15 cellular contexts compared by ENCODE assay signal in genomic region chr4:99201687-99202086, GRCh38. TPM values are rescaled to one million over a fixed set of nuclear protein-coding genes. Genes with fewer than 3 reads are reported as not detected.
DNase-seq lines count a peak whose midpoint lies in the region; TF ChIP-seq lines count a peak whose summit lies in the region.
"Had no signal": no experiment of that assay in that cellular context is flagged by ENCODE, and none has a peak within 500 bp of the region (broad histone marks: within the 10 kb centered on the region; RNA-seq: fewer than 3 reads in every experiment).

No MANE protein-coding gene starts in this region.

- DNase-seq in AG09319 (ENCODE audit: extremely low read depth, low read depth) (peak; percentile 39), SK-MEL-5 (ENCODE audit: low read depth, low spot score) (peak; percentile 8), fibroblast of villous mesenchyme (ENCODE audit: low read depth) (peak; percentile 51), osteocyte (ENCODE audit: extremely low spot score, unreplicated experiment) (no peak), GM10248 (ENCODE audit: extremely low spot score) (no peak), NCI-H2081 (lab: John Stamatoyannopoulos, UW) (no peak), NCI-H524 treated with DMSO at 0.1 percent for 48 hours (lab: John Stamatoyannopoulos, UW) (no peak)
- no peak for DNase-seq in activated T-cell treated with anti-CD3 and anti-CD28 coated beads, Interleukin-2, amount 50 U/mL, for 48 hours
- DNase-seq: activated CD8-positive, alpha-beta memory T cell treated with anti-CD3 and anti-CD28 coated beads, Interleukin-2, amount 50 U/mL, for 4 hours; amygdala; RPMI8226 had no signal

- peaks cover 37% of the 10 kb centered on the region for H3K4me1 Mint-ChIP-seq in osteocyte (ENCODE audit: unreplicated experiment)

- in situ Hi-C loops in SK-MEL-5 (cut with HindIII; ENCODE audit: low pct_unique_long_range_greater_than_20kb, low sequenced_read_pairs) = no loop called here

- H3K9me3 Mint-ChIP-seq in osteocyte (ENCODE audit: unreplicated experiment) = peaks cover 3% of the 10 kb centered on the region

- peak overlapping the region; percentile 15 for H3K27ac Mint-ChIP-seq in osteocyte (ENCODE audit: unreplicated experiment)
- H3K27ac Mint-ChIP-seq: progenitor cell of endocrine pancreas had no signal

- POLR2A ChIA-PET in GM10248 (lab: Yijun Ruan, JAX) = no interaction called here

- H3K36me3 Mint-ChIP-seq in osteocyte (ENCODE audit: unreplicated experiment) = no peaks in the 10 kb centered on the region

- H3K4me3 ChIP-seq in fibroblast of villous mesenchyme (ENCODE audit: low read depth, low read length) = no peak overlapping the region
- H3K4me3 ChIP-seq: BLaER1 treated with 17β-estradiol and CSF1 and Interleukin-3, amounts not matched to agents 10 nM and 100 nM; lung had no signal

- TF ChIP-seq CTCF in AG09319 (IDR thresholded peaks at IDR 0.05; ENCODE audit: low read depth, low read length) = peak; percentile 42
- TF ChIP-seq CTCF in fibroblast of villous mesenchyme (IDR thresholded peaks at IDR 0.05; ENCODE audit: insufficient read depth, low read depth, low read length) = peak; percentile 19
- peak; percentile 62 for TF ChIP-seq CTCF in osteocyte (IDR thresholded peaks at IDR 0.05)
- no peak for TF ChIP-seq CTCF in GM10248 (IDR thresholded peaks at IDR 0.05; ENCODE audit: control extremely low read depth, extremely low read depth, low read depth, missing control alignments)

- H3K27me3 Mint-ChIP-seq in osteocyte (ENCODE audit: unreplicated experiment) = no peaks in the 10 kb centered on the region
- H3K27me3 Mint-ChIP-seq: progenitor cell of endocrine pancreas had no signal

- CTCF ChIA-PET in GM10248 (lab: Yijun Ruan, JAX) = interaction anchor here (1.1 kb wide), 1 partner anchor 22 kb away, joined by 5 read pairs; no protein-coding TSS in a partner anchor

- no peak overlapping the region for H3K4me3 Mint-ChIP-seq in osteocyte (ENCODE audit: unreplicated experiment)

RNA-seq across cellular contexts. Expression of gene ADH6, which starts 17.4 kb away (rescaled TPM):
- total RNA-seq in SK-MEL-5 (2014; rRNA removed; shearing (Covaris generic)) = not detected in 2 replicates
- not detected in 2 replicates for polyA plus RNA-seq in SK-MEL-5 (2015; cell fraction: cytosol; rRNA removed)
- not detected in 2 replicates for polyA plus RNA-seq in SK-MEL-5 (2015; cell fraction: nucleus; rRNA removed)
- total RNA-seq in fibroblast of villous mesenchyme (under 0.01 TPM in 1 of 2 replicates, not detected in the other), osteocyte (not detected in 2 replicates)
- total RNA-seq: H1 had no signal
- polyA plus RNA-seq: H1 had no signal

RNA-seq across cellular contexts. Expression of gene ADH4, which starts 57.6 kb away (rescaled TPM):
- not detected in 2 replicates for total RNA-seq in SK-MEL-5 (2014; rRNA removed; shearing (Covaris generic))
- not detected in 2 replicates for polyA plus RNA-seq in SK-MEL-5 (2015; cell fraction: cytosol; rRNA removed)
- polyA plus RNA-seq in SK-MEL-5 (2015; cell fraction: nucleus; rRNA removed) = not detected in 2 replicates
- total RNA-seq in fibroblast of villous mesenchyme (not detected in 2 replicates), osteocyte (not detected in 2 replicates)
- total RNA-seq: H1, progenitor cell of endocrine pancreas had no signal
- polyA plus RNA-seq: H1 had no signal

Comparison
In these comparisons a context has a peak if more than half of its experiments do, and no peak if none do; other contexts are left out.
1. DNase-seq: peak in AG09319 (single experiment), SK-MEL-5 (single experiment) and fibroblast of villous mesenchyme (single experiment); none in osteocyte (single experiment), GM10248 (single experiment), activated T-cell treated with anti-CD3 and anti-CD28 coated beads, Interleukin-2, amount 50 U/mL, for 48 hours (0 of 2), NCI-H2081 (0 of 2) and NCI-H524 treated with DMSO at 0.1 percent for 48 hours (single experiment).